Comparison of ENCODE assay signal across 14 cellular contexts in genomic region chr3:125931355-125931880, GRCh38. TPM values are rescaled to one million over a fixed set of nuclear protein-coding genes. Genes with fewer than 3 reads are reported as not detected.
DNase-seq lines count a peak whose midpoint lies in the region; ATAC-seq, FAIRE-seq and TF ChIP-seq lines count a peak whose summit lies in the region.
"Not testable (repeated sequence)": the region's sequence is repeated elsewhere in the genome, so short reads cannot be mapped to it uniquely, and the experiment has no call there.
"Had no signal": no experiment of that assay in that cellular context is flagged by ENCODE, and none has a peak within 500 bp of the region (broad histone marks: within the 10 kb centered on the region; RNA-seq: fewer than 3 reads in every experiment).

No MANE protein-coding gene starts in this region.

- H2BK5ac ChIP-seq in neuronal stem cell (ENCODE audit: low read length); trophoblast cell (ENCODE audit: low read depth, low read length, poor library complexity): not testable (repeated sequence)

- not testable (repeated sequence) for BruUV-seq in HepG2 (replicated peaks; lab: Mats Ljungman, UMichigan)

- CTCF ChIA-PET in WTC11 (lab: Charles Lee) = interaction anchor here (0.8 to 1.6 kb wide), 2 partner anchors 41 to 201 kb away, joined by 3 read pairs; no protein-coding TSS in a partner anchor
- CTCF ChIA-PET in HepG2 (lab: Yijun Ruan, JAX; ENCODE audit: low intra/inter-chr PET ratio, low total read pairs) = not testable (repeated sequence)

- H2BK120ac ChIP-seq in neuronal stem cell (ENCODE audit: low read depth, low read length); trophoblast cell (ENCODE audit: insufficient read depth, low read length, poor library complexity): not testable (repeated sequence)

- not testable (repeated sequence) for H3K4me3 Mint-ChIP-seq in WTC11; chondrocyte (ENCODE audit: unreplicated experiment)

- FAIRE-seq in HepG2 (lab: Jason Lieb, UNC) = not testable (repeated sequence)

- POLR2A ChIA-PET in WTC11 (lab: Charles Lee); HepG2 (lab: Yijun Ruan, JAX): not testable (repeated sequence)

- H3K23ac ChIP-seq in neuronal stem cell (ENCODE audit: low read depth, low read length, poor library complexity); trophoblast cell (ENCODE audit: low read length): not testable (repeated sequence)

- not testable (repeated sequence) for TF ChIP-seq POLR2A in HepG2 (IDR thresholded peaks at IDR 0.05; ENCODE audit: insufficient read depth in 1 of 2, low read depth in 2 of 2, low read length in 2 of 2)

- peak overlapping the region; percentile 59; the same call in 1 of the 2 replicates for H3K27ac ChIP-seq in MM.1S (ENCODE audit: low read length)
- H3K27ac ChIP-seq in HepG2 (ENCODE audit: extremely low read length, insufficient read depth, low read length); neuronal stem cell (replicated peaks; ENCODE audit: low read length); trophoblast cell (ENCODE audit: low read depth, low read length): not testable (repeated sequence)

- TF ChIP-seq CTCF in MM.1S (IDR thresholded peaks at IDR 0.05; ENCODE audit: low read length); WTC11 (IDR thresholded peaks at IDR 0.05): not testable (repeated sequence)
- TF ChIP-seq CTCF in chondrocyte (IDR thresholded peaks at IDR 0.05) (peak; percentile 9), HepG2 (CRISPR knock-in tag; IDR thresholded peaks at IDR 0.05) (peak; percentile 55; the same call in 1 of the 2 replicates)

- not testable (repeated sequence) for H4K8ac ChIP-seq in neuronal stem cell (ENCODE audit: low read depth, low read length); trophoblast cell (ENCODE audit: low read depth, low read length)

- peak overlapping the region; percentile 76 for H3K4me2 ChIP-seq in MM.1S (ENCODE audit: low read depth, low read length)
- peak overlapping the region; percentile 45 for H3K4me2 ChIP-seq in HepG2 (ENCODE audit: low read depth, low read length)
- H3K4me2 ChIP-seq in neuronal stem cell (ENCODE audit: insufficient read depth, low read length, poor library complexity, severe bottlenecking); trophoblast cell (ENCODE audit: low read length): not testable (repeated sequence)

- not testable (repeated sequence) for H2BK12ac ChIP-seq in neuronal stem cell (ENCODE audit: low read length); trophoblast cell (ENCODE audit: low read length)

- in situ Hi-C loops in HepG2 (cut with HindIII; ENCODE audit: extremely low pct_ligation_motif_present, low pct_unique_long_range_greater_than_20kb) = not testable (repeated sequence)

- not testable (repeated sequence) for H4K20me1 ChIP-seq in MM.1S (ENCODE audit: insufficient read depth, low read length); HepG2 (ENCODE audit: insufficient read depth, low read length)

- DNase-seq in MM.1S; WTC11 (ENCODE audit: low spot score); chondrocyte (ENCODE audit: low spot score); HepG2 (ENCODE audit: low spot score); neuronal stem cell (ENCODE audit: low spot score); trophoblast cell: not testable (repeated sequence)

- H3K18ac ChIP-seq in neuronal stem cell (ENCODE audit: low read length) = peak overlapping the region; percentile 38
- not testable (repeated sequence) for H3K18ac ChIP-seq in trophoblast cell (ENCODE audit: low read length)

- H3K79me2 ChIP-seq in MM.1S (ENCODE audit: low read length); HepG2 (ENCODE audit: insufficient read depth, low read length); trophoblast cell (ENCODE audit: control insufficient read depth, insufficient read depth, low read length, poor library complexity): not testable (repeated sequence)

- H2AFZ ChIP-seq in MM.1S (ENCODE audit: low read length) = peak overlapping the region; percentile 35; the same call in 1 of the 2 replicates
- not testable (repeated sequence) for H2AFZ ChIP-seq in HepG2 (ENCODE audit: low read length); neuronal stem cell (ENCODE audit: low read length); trophoblast cell (ENCODE audit: insufficient read depth, low read length, poor library complexity)

- not testable (repeated sequence) for H3K36me3 ChIP-seq in MM.1S (replicated peaks; ENCODE audit: insufficient read depth, low read length); HepG2 (replicated peaks in 1 of 2; ENCODE audit: control insufficient read depth in 1 of 2, insufficient read depth in 2 of 2, low read length in 2 of 2); neuronal stem cell (replicated peaks in 1 of 2; ENCODE audit: control insufficient read depth in 2 of 2, insufficient read depth in 2 of 2, low read length in 2 of 2); trophoblast cell (ENCODE audit: control insufficient read depth in 1 of 2, insufficient read depth in 2 of 2, low read length in 2 of 2)

- H4K12ac ChIP-seq in trophoblast cell (ENCODE audit: low read depth, low read length) = not testable (repeated sequence)

- peaks cover 26% of the 10 kb centered on the region for H3K4me1 Mint-ChIP-seq in WTC11
- peaks cover 14% of the 10 kb centered on the region for H3K4me1 Mint-ChIP-seq in chondrocyte (ENCODE audit: low read depth)

- H3K9ac ChIP-seq in MM.1S (ENCODE audit: low read length) = peak overlapping the region; percentile 35; the same call in 1 of the 2 replicates
- not testable (repeated sequence) for H3K9ac ChIP-seq in HepG2 (ENCODE audit: insufficient read depth, low read depth, low read length); neuronal stem cell (ENCODE audit: low read depth, low read length, poor library complexity); trophoblast cell (ENCODE audit: low read length)

- not testable (repeated sequence) for H3K4ac ChIP-seq in neuronal stem cell (ENCODE audit: low read length); trophoblast cell (ENCODE audit: low read depth, low read length)

- H3K27ac Mint-ChIP-seq in WTC11 = 0 out of 2 replicates have a peak overlapping the region, but pooled peaks have one; percentile 36
- H3K27ac Mint-ChIP-seq in chondrocyte (ENCODE audit: unreplicated experiment) = not testable (repeated sequence)

- H3K27me3 ChIP-seq in MM.1S (replicated peaks; ENCODE audit: insufficient read depth, low read length); HepG2 (ENCODE audit: control insufficient read depth in 1 of 2, insufficient read depth in 2 of 2, low read length in 2 of 2); neuronal stem cell (ENCODE audit: control insufficient read depth in 3 of 3, insufficient read depth in 3 of 3, low read depth in 1 of 3, low read length in 3 of 3); trophoblast cell (ENCODE audit: insufficient read depth, low read length): not testable (repeated sequence)

- H3K9me3 ChIP-seq in MM.1S (replicated peaks; ENCODE audit: insufficient read depth, low read length); HepG2 (ENCODE audit: low read length); neuronal stem cell (replicated peaks in 1 of 2; ENCODE audit: control insufficient read depth in 2 of 2, insufficient read depth in 1 of 2, low read depth in 1 of 2, low read length in 2 of 2); trophoblast cell (ENCODE audit: insufficient read depth, low read depth, low read length): not testable (repeated sequence)

- not testable (repeated sequence) for H3K36me3 Mint-ChIP-seq in WTC11; chondrocyte (ENCODE audit: low read depth)

- not testable (repeated sequence) for H2BK15ac ChIP-seq in neuronal stem cell (ENCODE audit: low read length)

- 10% methylated on average over 8 of the region's 14 CpGs for WGBS in HepG2 (ENCODE audit: low lambda C conversion rate)
- no CpG with 5 or more reads among the region's 14 CpGs for WGBS in neuronal stem cell (ENCODE audit: extremely low coverage in 2 of 2, insufficient read length in 2 of 2, insufficient replicate concordance in 1 of 2), 2 donors
- no CpG with 5 or more reads among the region's 14 CpGs for WGBS in trophoblast cell (ENCODE audit: extremely low coverage, insufficient coverage, insufficient read length)

- H3K27me3 Mint-ChIP-seq in WTC11 (ENCODE audit: low read depth); chondrocyte (ENCODE audit: low read depth): not testable (repeated sequence)

- not testable (repeated sequence) for H3K9me3 Mint-ChIP-seq in WTC11; chondrocyte (ENCODE audit: low read depth)

- H3K14ac ChIP-seq in neuronal stem cell (ENCODE audit: low read length); trophoblast cell (ENCODE audit: low read length): not testable (repeated sequence)

- not testable (repeated sequence) for H4K91ac ChIP-seq in neuronal stem cell (ENCODE audit: low read depth, low read length, poor library complexity); trophoblast cell (ENCODE audit: low read depth, low read length)

- H2AK5ac ChIP-seq in neuronal stem cell (ENCODE audit: low read depth, low read length); trophoblast cell (ENCODE audit: low read length): not testable (repeated sequence)

- H3K4me1 ChIP-seq in MM.1S (ENCODE audit: low read length); neuronal stem cell (ENCODE audit: control insufficient read depth in 2 of 2, insufficient read depth in 1 of 2, low read depth in 1 of 2, low read length in 2 of 2); trophoblast cell (ENCODE audit: control insufficient read depth in 1 of 2, insufficient read depth in 2 of 2, low read length in 2 of 2): not testable (repeated sequence)
- H3K4me1 ChIP-seq in HepG2 (ENCODE audit: insufficient read depth, low read length) = peaks cover 44% of the 10 kb centered on the region

- H3K4me3 ChIP-seq in MM.1S (ENCODE audit: low read length) (peak overlapping the region; percentile 37), HepG2 (replicated peaks in 1 of 3; ENCODE audit: insufficient read depth in 1 of 3, low read depth in 2 of 3, low read length in 3 of 3) (peak overlapping the region in 1 of 3 experiments; percentile 43; a peak in 1 of 6 replicates), trophoblast cell (ENCODE audit: low read depth, low read length) (peak overlapping the region; percentile 15)
- H3K4me3 ChIP-seq in neuronal stem cell (ENCODE audit: low read length in 2 of 2) = not testable (repeated sequence)

- not testable (repeated sequence) for H3K9me2 ChIP-seq in MM.1S (replicated peaks; ENCODE audit: insufficient read depth, low read length)

- intact Hi-C loops in HepG2 (cut with micrococcal nuclease; ENCODE audit: unreplicated experiment) = not testable (repeated sequence)

- not testable (repeated sequence) for TF ChIP-seq EP300 in HepG2 (IDR thresholded peaks at IDR 0.05; ENCODE audit: low read depth in 2 of 2, low read length in 2 of 2); HepG2 (CRISPR knock-in tag; IDR thresholded peaks at IDR 0.05; ENCODE audit: borderline replicate concordance)

- H3K79me1 ChIP-seq in neuronal stem cell (ENCODE audit: low read depth, low read length); trophoblast cell (ENCODE audit: low read length): not testable (repeated sequence)

- not testable (repeated sequence) for TF ChIP-seq RAD21 in HepG2 (CRISPR knock-in tag; IDR thresholded peaks at IDR 0.05)

- not testable (repeated sequence) for ATAC-seq in WTC11, HepG2

- not testable (repeated sequence) for H3F3A ChIP-seq in MM.1S (ENCODE audit: insufficient read depth, low read length)

RNA-seq across cellular contexts. Expression of gene ROPN1B, which starts 37.6 kb away (rescaled TPM):
- total RNA-seq in WTC11 (2021) (0.09 to 0.13 TPM in 2 of 3 replicates, not detected in the other), chondrocyte (0.10 TPM in 1 of 3 replicates, not detected in the others), HepG2 (2016; rRNA removed; fragmentation: Illumina TruSeq; extraction: Trizol) (not detected in 2 replicates)
- not detected in 2 replicates for total RNA-seq in HepG2 (2016; cell fraction: cytosol; rRNA removed; fragmentation: Illumina TruSeq; extraction: Trizol; ENCODE audit: low read depth)
- total RNA-seq in HepG2 (2016; cell fraction: insoluble cytoplasmic fraction; rRNA removed; fragmentation: Illumina TruSeq; extraction: Trizol) = not detected in 2 replicates
- not detected in 2 replicates for total RNA-seq in HepG2 (2016; cell fraction: membrane; rRNA removed; fragmentation: Illumina TruSeq; extraction: Trizol)
- total RNA-seq in HepG2 (2016; cell fraction: nucleus; rRNA removed; fragmentation: Illumina TruSeq; extraction: Trizol) = not detected in 2 replicates
- not detected in 2 replicates for polyA plus RNA-seq in HepG2 (2011; rRNA removed)
- polyA plus RNA-seq in HepG2 (2011; cell fraction: cytosol; rRNA removed) = not detected in 2 replicates
- not detected in 2 replicates for polyA plus RNA-seq in HepG2 (2011; cell fraction: nucleus; rRNA removed)
- 0.12 TPM in 1 of 2 replicates, not detected in the other for polyA plus RNA-seq in HepG2 (2012)
- not detected in 2 replicates for polyA plus RNA-seq in HepG2 (2016; cell fraction: cytosol; fragmentation: Illumina TruSeq; extraction: Trizol; ENCODE audit: low read depth)
- not detected in 2 replicates for polyA plus RNA-seq in HepG2 (2016; cell fraction: insoluble cytoplasmic fraction; fragmentation: Illumina TruSeq; extraction: Trizol; ENCODE audit: low read depth)
- polyA plus RNA-seq in HepG2 (2016; cell fraction: membrane; fragmentation: Illumina TruSeq; extraction: Trizol; ENCODE audit: low read depth) = not detected in 2 replicates
- not detected in 2 replicates for polyA plus RNA-seq in HepG2 (2016; cell fraction: nucleus; fragmentation: Illumina TruSeq; extraction: Trizol; ENCODE audit: insufficient read depth, low read depth)
- 0.26 TPM in 1 of 2 replicates, not detected in the other for polyA minus RNA-seq in HepG2 (2011; rRNA and poly(A)+ RNA removed; ENCODE audit: low replicate concordance)
- not detected in 2 replicates for polyA minus RNA-seq in HepG2 (2011; cell fraction: cytosol; rRNA and poly(A)+ RNA removed)
- not detected in 2 replicates for polyA minus RNA-seq in HepG2 (2011; cell fraction: nucleus; rRNA and poly(A)+ RNA removed)
- 0.04 TPM for polyA plus RNA-seq in neuronal stem cell (2013, experiment 1 of 2)
- polyA plus RNA-seq in neuronal stem cell (2013, experiment 2 of 2) = not detected
- not detected in 2 replicates for polyA plus RNA-seq in trophoblast cell (2013)
- total RNA-seq: A673; CD4-positive, alpha-beta memory T cell; CD4-positive, CD25-positive, alpha-beta regulatory T cell; CD8-positive, alpha-beta memory T cell; G401; GM12878 had no signal
- polyA plus RNA-seq: AG04450; CD14-positive monocyte; CD4-positive, alpha-beta memory T cell; CD8-positive, alpha-beta memory T cell; GM12878 had no signal
